Comparison of ENCODE assay signal across 1 cellular context in the genomic region with DNA sequence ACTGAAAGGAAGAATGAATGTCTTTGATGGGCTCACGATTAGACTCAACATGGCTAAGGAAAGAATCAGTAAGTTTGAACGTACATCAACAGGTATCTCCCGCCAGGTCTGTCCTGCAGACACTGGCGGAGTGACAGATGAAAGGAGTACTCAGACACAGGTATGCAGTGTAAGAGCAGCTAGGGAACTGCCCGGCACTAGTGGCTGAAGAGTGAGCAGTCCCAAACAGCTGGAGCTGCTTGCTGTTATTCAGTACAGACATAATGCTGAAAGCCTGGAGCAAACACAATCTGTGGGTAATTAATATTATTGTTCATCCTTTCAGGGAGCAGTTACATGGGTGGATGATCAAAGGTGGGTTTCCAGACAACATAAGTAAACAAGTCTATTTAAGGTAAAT.
TF ChIP-seq lines count a peak whose summit lies in the region.

No MANE protein-coding gene starts in this region.

TF ChIP-seq in H1, 55 proteins besides CTCF, POLR2A, EP300 and RAD21:
- TF ChIP-seq MAFK (IDR thresholded peaks at IDR 0.05; ENCODE audit: low read depth, low read length), result no peak
- TF ChIP-seq KDM5A (IDR thresholded peaks at IDR 0.05; ENCODE audit: low read length), result no peak
- TF ChIP-seq SRF (IDR thresholded peaks at IDR 0.05; ENCODE audit: low read depth, low read length), result no peak
- TF ChIP-seq HDAC6 (IDR thresholded peaks at IDR 0.05; ENCODE audit: low read depth, low read length), result no peak
- no peak for TF ChIP-seq SIRT6 (IDR thresholded peaks at IDR 0.05; ENCODE audit: low read length)
- TF ChIP-seq, protein P1, sequence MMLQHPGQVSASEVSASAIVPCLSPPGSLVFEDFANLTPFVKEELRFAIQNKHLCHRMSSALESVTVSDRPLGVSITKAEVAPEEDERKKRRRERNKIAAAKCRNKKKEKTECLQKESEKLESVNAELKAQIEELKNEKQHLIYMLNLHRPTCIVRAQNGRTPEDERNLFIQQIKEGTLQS (IDR thresholded peaks at IDR 0.05; ENCODE audit: insufficient read depth, low read depth, low read length), result no peak
- no peak for TF ChIP-seq RBBP5 (IDR thresholded peaks at IDR 0.05; ENCODE audit: borderline replicate concordance, low read depth, low read length)
- TF ChIP-seq RFX5 (IDR thresholded peaks at IDR 0.05; ENCODE audit: borderline replicate concordance, low read depth, low read length), result no peak
- TF ChIP-seq, protein P2, sequence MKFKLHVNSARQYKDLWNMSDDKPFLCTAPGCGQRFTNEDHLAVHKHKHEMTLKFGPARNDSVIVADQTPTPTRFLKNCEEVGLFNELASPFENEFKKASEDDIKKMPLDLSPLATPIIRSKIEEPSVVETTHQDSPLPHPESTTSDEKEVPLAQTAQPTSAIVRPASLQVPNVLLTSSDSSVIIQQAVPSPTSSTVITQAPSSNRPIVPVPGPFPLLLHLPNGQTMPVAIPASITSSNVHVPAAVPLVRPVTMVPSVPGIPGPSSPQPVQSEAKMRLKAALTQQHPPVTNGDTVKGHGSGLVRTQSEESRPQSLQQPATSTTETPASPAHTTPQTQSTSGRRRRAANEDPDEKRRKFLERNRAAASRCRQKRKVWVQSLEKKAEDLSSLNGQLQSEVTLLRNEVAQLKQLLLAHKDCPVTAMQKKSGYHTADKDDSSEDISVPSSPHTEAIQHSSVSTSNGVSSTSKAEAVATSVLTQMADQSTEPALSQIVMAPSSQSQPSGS (IDR thresholded peaks at IDR 0.05; ENCODE audit: low read length), result no peak
- TF ChIP-seq KDM4A (IDR thresholded peaks at IDR 0.05; ENCODE audit: low read depth, low read length, severe bottlenecking), result no peak
- TF ChIP-seq RXRA (IDR thresholded peaks at IDR 0.05; ENCODE audit: insufficient read depth, low read depth, low read length), result no peak
- no peak for TF ChIP-seq YY1 (IDR thresholded peaks at IDR 0.05; ENCODE audit: low read depth, low read length)
- TF ChIP-seq GABPA (IDR thresholded peaks at IDR 0.05; ENCODE audit: borderline replicate concordance, insufficient read depth, low read length), result no peak
- TF ChIP-seq RNF2 (IDR thresholded peaks at IDR 0.05; ENCODE audit: borderline replicate concordance, low read depth, low read length, missing control alignments, poor library complexity, severe bottlenecking), result no peak
- TF ChIP-seq TCF12 (IDR thresholded peaks at IDR 0.05; ENCODE audit: low read depth, low read length), result no peak
- no peak for TF ChIP-seq JUND (IDR thresholded peaks at IDR 0.05; ENCODE audit: low read length)
- no peak for TF ChIP-seq FOSL1 (IDR thresholded peaks at IDR 0.05; ENCODE audit: insufficient read depth, low read depth, low read length)
TF ChIP-seq in H1: peak in this region for 0.
